Comparison of ENCODE assay signal across 24 cellular contexts in the genomic region with DNA sequence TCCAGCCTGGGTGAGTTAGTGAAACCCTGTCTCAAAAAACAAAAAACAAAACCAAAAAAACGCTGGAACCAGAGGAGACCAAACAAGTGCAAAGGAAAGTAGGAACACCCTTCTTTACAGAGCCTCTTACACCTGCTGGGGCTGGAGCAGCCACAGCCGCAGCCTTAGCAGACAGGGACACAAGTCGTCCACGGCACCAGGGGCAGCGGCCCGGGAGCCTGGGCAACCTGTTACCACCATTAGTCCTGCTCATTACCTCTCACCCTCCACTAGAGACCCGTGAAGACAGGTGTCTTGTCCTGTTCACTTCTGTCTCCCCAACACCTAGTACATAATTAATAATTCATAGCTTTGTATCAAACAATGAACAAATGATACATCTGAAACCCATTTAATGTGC.
"Had no signal": no experiment of that assay in that cellular context is flagged by ENCODE, and none has a peak within 500 bp of the region (broad histone marks: within the 10 kb centered on the region; RNA-seq: fewer than 3 reads in every experiment).

No MANE protein-coding gene starts in this region.

- H3K36me3 Mint-ChIP-seq: activated naive CD4-positive, alpha-beta T cell treated with anti-CD3 and anti-CD28 coated beads, Interleukin-2, amount 10 ng/mL, durations not matched to agents 7 days and 5 days; immature natural killer cell; natural killer cell had no signal

- DNase-seq: activated B cell treated with CpG ODN at 0.5 μM for 24 hours; activated CD4-positive, alpha-beta memory T cell treated with anti-CD3 and anti-CD28 coated beads, Interleukin-2, amount 10 ng/mL, durations not matched to agents 7 days and 5 days; activated CD4-positive, alpha-beta T cell treated with anti-CD3 and anti-CD28 coated beads for 48 hours; activated naive CD4-positive, alpha-beta T cell treated with anti-CD3 and anti-CD28 coated beads, Interleukin-2, amount 10 ng/mL, durations not matched to agents 7 days and 5 days; anterior cingulate cortex; effector CD8-positive, alpha-beta T cell; foreskin keratinocyte; immature natural killer cell; kidney glomerular epithelial cell; left ventricle myocardium inferior; mammary epithelial cell; midbrain; natural killer cell; stimulated activated CD4-positive, alpha-beta T cell treated with anti-CD3 and anti-CD28 coated beads, Interleukin-12 subunit alpha, Interleukin-12 subunit beta, amount 100 ng/mL, for 4 hours; stimulated activated CD4-positive, alpha-beta T cell treated with anti-CD3 and anti-CD28 coated beads, Interleukin-4, amount 100 ng/mL, for 4 hours; stimulated activated naive CD8-positive, alpha-beta T cell treated with anti-CD3 and anti-CD28 coated beads, Interleukin-15, amount 100 ng/mL, for 72 hours; T1000; transverse colon had no signal

- H3K27ac ChIP-seq: body of pancreas, cardiac muscle cell, foreskin keratinocyte, left ventricle myocardium inferior, psoas muscle, right atrium auricular region, transverse colon had no signal

- H3K4me3 ChIP-seq: body of pancreas, cardiac muscle cell, left ventricle myocardium inferior, psoas muscle, right atrium auricular region, transverse colon had no signal

- H3K27me3 Mint-ChIP-seq: activated CD4-positive, alpha-beta memory T cell treated with anti-CD3 and anti-CD28 coated beads, Interleukin-2, amount 10 ng/mL, durations not matched to agents 7 days and 5 days; dendritic cell treated with granulocyte-macrophage colony-stimulating factor and Interleukin-4, amounts not matched to agents 40 ng/mL and 50 ng/mL, for 4 days; stimulated activated naive CD8-positive, alpha-beta T cell treated with anti-CD3 and anti-CD28 coated beads, Interleukin-15, amount 100 ng/mL, for 72 hours had no signal

- H3K9me3 Mint-ChIP-seq: activated B cell treated with CpG ODN at 0.5 μM for 24 hours; activated CD4-positive, alpha-beta memory T cell treated with anti-CD3 and anti-CD28 coated beads, Interleukin-2, amount 10 ng/mL, durations not matched to agents 7 days and 5 days; activated naive CD4-positive, alpha-beta T cell treated with anti-CD3 and anti-CD28 coated beads, Interleukin-2, amount 10 ng/mL, durations not matched to agents 7 days and 5 days; dendritic cell treated with granulocyte-macrophage colony-stimulating factor and Interleukin-4, amounts not matched to agents 40 ng/mL and 50 ng/mL, for 4 days; natural killer cell; stimulated activated naive CD8-positive, alpha-beta T cell treated with anti-CD3 and anti-CD28 coated beads, Interleukin-15, amount 100 ng/mL, for 72 hours; T-helper 1 cell treated with Interleukin-12 subunit alpha and Interleukin-12 subunit beta and Interleukin-4 antibody, amounts not matched to agents 30 μg/mL and 1 μg/mL, for 36 hours had no signal

- H3K4me3 Mint-ChIP-seq: activated B cell treated with CpG ODN at 0.5 μM for 24 hours; activated CD4-positive, alpha-beta memory T cell treated with anti-CD3 and anti-CD28 coated beads, Interleukin-2, amount 10 ng/mL, durations not matched to agents 7 days and 5 days; activated naive CD4-positive, alpha-beta T cell treated with anti-CD3 and anti-CD28 coated beads, Interleukin-2, amount 10 ng/mL, durations not matched to agents 7 days and 5 days; dendritic cell treated with granulocyte-macrophage colony-stimulating factor and Interleukin-4, amounts not matched to agents 40 ng/mL and 50 ng/mL, for 4 days; immature natural killer cell; natural killer cell; stimulated activated naive CD8-positive, alpha-beta T cell treated with anti-CD3 and anti-CD28 coated beads, Interleukin-15, amount 100 ng/mL, for 72 hours; T-helper 1 cell treated with Interleukin-12 subunit alpha and Interleukin-12 subunit beta and Interleukin-4 antibody, amounts not matched to agents 30 μg/mL and 1 μg/mL, for 36 hours had no signal

- ATAC-seq: body of pancreas; foreskin keratinocyte; natural killer cell; psoas muscle; stimulated activated naive CD8-positive, alpha-beta T cell treated with anti-CD3 and anti-CD28 coated beads, Interleukin-15, amount 100 ng/mL, for 72 hours had no signal

- H3K27ac Mint-ChIP-seq: activated B cell treated with CpG ODN at 0.5 μM for 24 hours; activated CD4-positive, alpha-beta memory T cell treated with anti-CD3 and anti-CD28 coated beads, Interleukin-2, amount 10 ng/mL, durations not matched to agents 7 days and 5 days; activated naive CD4-positive, alpha-beta T cell treated with anti-CD3 and anti-CD28 coated beads, Interleukin-2, amount 10 ng/mL, durations not matched to agents 7 days and 5 days; dendritic cell treated with granulocyte-macrophage colony-stimulating factor and Interleukin-4, amounts not matched to agents 40 ng/mL and 50 ng/mL, for 4 days; immature natural killer cell; natural killer cell; stimulated activated naive CD8-positive, alpha-beta T cell treated with anti-CD3 and anti-CD28 coated beads, Interleukin-15, amount 100 ng/mL, for 72 hours; T-helper 1 cell treated with Interleukin-12 subunit alpha and Interleukin-12 subunit beta and Interleukin-4 antibody, amounts not matched to agents 30 μg/mL and 1 μg/mL, for 36 hours had no signal
